ENCODE assay signal across 16 cellular contexts in genomic region chrX:460116-460515, GRCh38.
DNase-seq lines count a peak whose midpoint lies in the region; TF ChIP-seq lines count a peak whose summit lies in the region.
"Had no signal": no experiment of that assay in that cellular context is flagged by ENCODE, and none has a peak within 500 bp of the region (broad histone marks: within the 10 kb centered on the region; RNA-seq: fewer than 3 reads in every experiment).

No MANE protein-coding gene starts in this region.

- no peak overlapping the region for H2BK12ac ChIP-seq in H9 (ENCODE audit: insufficient read length, low read depth, low read length)

- no peak overlapping the region for H4K5ac ChIP-seq in H9 (ENCODE audit: insufficient read length, low read depth, low read length)

- H3K27ac ChIP-seq in H9 (ENCODE audit: insufficient read length, low read depth, low read length): no peak overlapping the region
- H3K27ac ChIP-seq: BLaER1 treated with 17β-estradiol and CSF1 and Interleukin-3, amounts not matched to agents 10 nM and 100 nM; GM23248 had no signal

- H3K4ac ChIP-seq in H9 (ENCODE audit: low read depth, low read length): no peak overlapping the region

- peak overlapping the region in 2 of 3 experiments; percentile 8 to 36; a peak in 2 of 7 replicates for H3K27ac Mint-ChIP-seq in H9
- H3K27ac Mint-ChIP-seq in neural crest cell (ENCODE audit: unreplicated experiment): peak overlapping the region; percentile 57
- H3K27ac Mint-ChIP-seq: B cell; CD8-positive, alpha-beta T cell had no signal

- H3K36me3 Mint-ChIP-seq in H9 (ENCODE audit: insufficient read depth in 1 of 3, low read depth in 3 of 3) (no peaks in the 10 kb centered on the region), neural crest cell (ENCODE audit: low read depth) (no peaks in the 10 kb centered on the region)
- H3K36me3 Mint-ChIP-seq: CD8-positive, alpha-beta T cell had no signal

- H3K18ac ChIP-seq in H9 (ENCODE audit: insufficient read length, low read depth, low read length): no peak overlapping the region

- H2AK5ac ChIP-seq in H9 (ENCODE audit: insufficient read length, low read length): no peak overlapping the region

- H3K4me1 ChIP-seq in H9 (ENCODE audit: insufficient read depth, low read length): no peaks in the 10 kb centered on the region

- H3T11ph ChIP-seq in H9 (ENCODE audit: low read length): no peak overlapping the region

- H3K4me3 Mint-ChIP-seq in H9 (no peak overlapping the region), neural crest cell (no peak overlapping the region)
- H3K4me3 Mint-ChIP-seq: B cell; CD8-positive, alpha-beta T cell had no signal

- no peak overlapping the region for H3K56ac ChIP-seq in H9 (ENCODE audit: insufficient read length, low read depth, low read length)

- intact Hi-C loops in posterior vena cava (cut with DNase I): no loop called here

- DNase-seq in H9 (no peak), iPS-NIHi7 (ENCODE audit: extremely low spot score) (peak; percentile 8), neural crest cell (ENCODE audit: low read depth, low spot score) (no peak), posterior vena cava (ENCODE audit: low spot score) (peak; percentile 25), NCI-H2171 treated with DMSO at 0.1 percent for 48 hours (lab: John Stamatoyannopoulos, UW) (no peak), NAMALWA (ENCODE audit: low spot score) (no peak), T-helper 9 cell (no peak), DMS79 treated with DMSO at 0.1 percent for 48 hours (lab: John Stamatoyannopoulos, UW) (no peak)
- DNase-seq: Calu3; CD8-positive, alpha-beta T cell; DMS53; GM23248; H7; IMR-90 had no signal

- no peak overlapping the region for H2BK120ac ChIP-seq in H9 (ENCODE audit: low read depth, low read length, poor library complexity, severe bottlenecking)

- no peaks in the 10 kb centered on the region for H4K20me1 ChIP-seq in H9 (ENCODE audit: control insufficient read depth, insufficient read depth, insufficient read length)
- H4K20me1 ChIP-seq: BLaER1 treated with 17β-estradiol and CSF1 and Interleukin-3, amounts not matched to agents 10 nM and 100 nM had no signal

- H3K4me2 ChIP-seq in H9 (ENCODE audit: insufficient read depth, insufficient read length, low read length): no peak overlapping the region
- H3K4me2 ChIP-seq: BLaER1 treated with 17β-estradiol and CSF1 and Interleukin-3, amounts not matched to agents 10 nM and 100 nM had no signal

- H2BK20ac ChIP-seq in H9 (ENCODE audit: low read depth, low read length, poor library complexity, severe bottlenecking): no peak overlapping the region

- H3K23ac ChIP-seq in H9 (ENCODE audit: insufficient read length, low read depth, low read length): no peak overlapping the region

- no peak overlapping the region for H2AFZ ChIP-seq in H9 (ENCODE audit: low read length)
- H2AFZ ChIP-seq: GM23248 had no signal

- no peaks in the 10 kb centered on the region for H3K9me3 ChIP-seq in H9 (ENCODE audit: control insufficient read depth, low read depth, low read length)
- H3K9me3 ChIP-seq: BLaER1 treated with 17β-estradiol and CSF1 and Interleukin-3, amounts not matched to agents 10 nM and 100 nM had no signal

- H3K14ac ChIP-seq in H9 (ENCODE audit: insufficient read depth, low read length): no peak overlapping the region; the same call in 1 of the 2 replicates

- H3K4me1 Mint-ChIP-seq in H9: peaks cover 0 to 5% of the 10 kb centered on the region in 2 experiments; a peak in 1 of 4 replicates
- peaks cover 9% of the 10 kb centered on the region for H3K4me1 Mint-ChIP-seq in neural crest cell
- H3K4me1 Mint-ChIP-seq: B cell had no signal

- H3K23me2 ChIP-seq in H9 (ENCODE audit: insufficient read length, low read depth, low read length, poor library complexity, severe bottlenecking): no peaks in the 10 kb centered on the region

- H3K9ac ChIP-seq in H9 (ENCODE audit: extremely low read depth, insufficient read length, low read length): no peak overlapping the region
- H3K9ac ChIP-seq: BLaER1 treated with 17β-estradiol and CSF1 and Interleukin-3, amounts not matched to agents 10 nM and 100 nM; GM23248 had no signal

- H3K27me3 ChIP-seq in H9 (ENCODE audit: insufficient read depth, low read length): no peaks in the 10 kb centered on the region
- H3K27me3 ChIP-seq: BLaER1 treated with 17β-estradiol and CSF1 and Interleukin-3, amounts not matched to agents 10 nM and 100 nM had no signal

- H2BK5ac ChIP-seq in H9 (ENCODE audit: insufficient read length, low read length): no peak overlapping the region

- no peak overlapping the region for H4K8ac ChIP-seq in H9 (replicated peaks; ENCODE audit: insufficient read length, low read depth, low read length)

- TF ChIP-seq CTCF in H9 (conservative IDR thresholded peaks at IDR 0.05): no peak
- no peak for TF ChIP-seq CTCF in neural crest cell (conservative IDR thresholded peaks at IDR 0.05)

- H3K27me3 Mint-ChIP-seq in H9 (ENCODE audit: low read depth) (peaks cover 10% of the 10 kb centered on the region), neural crest cell (ENCODE audit: low read depth) (peaks cover 14% of the 10 kb centered on the region)
- H3K27me3 Mint-ChIP-seq: B cell had no signal

- H4K91ac ChIP-seq in H9 (ENCODE audit: insufficient read length, low read depth, low read length): no peak overlapping the region

- no peaks in the 10 kb centered on the region for H3K79me2 ChIP-seq in H9 (ENCODE audit: insufficient read depth, low read length)

- no CpG with 5 or more reads among the region's 11 CpGs for WGBS in H9 (ENCODE audit: extremely low coverage, insufficient read length, low lambda C conversion rate)

- no peaks in the 10 kb centered on the region for H3K79me1 ChIP-seq in H9 (ENCODE audit: insufficient read depth, low read depth, low read length, poor library complexity, severe bottlenecking)

- no peak overlapping the region for H2BK15ac ChIP-seq in H9 (ENCODE audit: low read depth, low read length)

- H3K9me3 Mint-ChIP-seq in H9 (peaks cover 10 to 13% of the 10 kb centered on the region in 2 experiments), neural crest cell (peaks cover 15% of the 10 kb centered on the region)
- H3K9me3 Mint-ChIP-seq: CD8-positive, alpha-beta T cell had no signal

Comparison
In these comparisons a context has a peak if more than half of its experiments do, and no peak if none do; other contexts are left out.
1. DNase-seq: peak in iPS-NIHi7 (single experiment) and posterior vena cava (single experiment); none in H9 (single experiment), neural crest cell (single experiment), NCI-H2171 treated with DMSO at 0.1 percent for 48 hours (single experiment), NAMALWA (single experiment), T-helper 9 cell (single experiment) and DMS79 treated with DMSO at 0.1 percent for 48 hours (single experiment).